ENCODE assay signal across 18 cellular contexts in genomic region chr3:66133853-66134445, GRCh38.
"Had no signal": no experiment of that assay in that cellular context is flagged by ENCODE, and none has a peak within 500 bp of the region (broad histone marks: within the 10 kb centered on the region; RNA-seq: fewer than 3 reads in every experiment).

No MANE protein-coding gene starts in this region.

- DNase-seq: activated CD4-positive, alpha-beta T cell treated with anti-CD3 and anti-CD28 coated beads, Interleukin-2, amount 10 ng/mL, durations not matched to agents 7 days and 5 days; activated CD8-positive, alpha-beta memory T cell treated with anti-CD3 and anti-CD28 coated beads, Interleukin-2, amount 50 U/mL, for 48 hours; activated gamma-delta T cell; activated naive CD8-positive, alpha-beta T cell treated with anti-CD3 and anti-CD28 coated beads for 36 hours; activated T-cell treated with anti-CD3 and anti-CD28 coated beads, Interleukin-2, amount 50 U/mL, for 72 hours; brain microvascular endothelial cell; cortex of kidney; effector memory CD8-positive, alpha-beta T cell; erythroblast; islet precursor cell; left lung; mesendoderm; nucleus accumbens; right cardiac atrium; small intestine; stimulated activated naive CD8-positive, alpha-beta T cell treated with anti-CD3 and anti-CD28 coated beads, Interleukin-15, Interleukin-2, amounts not matched to agents 100 U/mL and 50 U/mL, for 24 hours; T-helper 2 cell; upper lobe of left lung had no signal

- H3K27ac ChIP-seq: brain microvascular endothelial cell, left lung, upper lobe of left lung had no signal

- ATAC-seq: activated T-cell treated with anti-CD3 and anti-CD28 coated beads, Interleukin-2, amount 50 U/mL, for 72 hours; effector memory CD8-positive, alpha-beta T cell; left lung; right cardiac atrium; stimulated activated naive CD8-positive, alpha-beta T cell treated with anti-CD3 and anti-CD28 coated beads, Interleukin-15, Interleukin-2, amounts not matched to agents 100 U/mL and 50 U/mL, for 24 hours had no signal

- H3K27me3 ChIP-seq: brain microvascular endothelial cell, left lung, upper lobe of left lung had no signal

- H3K9me3 ChIP-seq: left lung, upper lobe of left lung had no signal

- H3K4me3 ChIP-seq: left lung, upper lobe of left lung had no signal

- H3K4me1 ChIP-seq: left lung had no signal

- H3K36me3 ChIP-seq: brain microvascular endothelial cell, left lung, upper lobe of left lung had no signal
